Comparison of ENCODE assay signal across 1 cellular context in genomic region chr1:19312782-19313635, GRCh38.
TF ChIP-seq lines count a peak whose summit lies in the region.

No MANE protein-coding gene starts in this region.

TF ChIP-seq in HepG2, 621 proteins besides CTCF, POLR2A, EP300 and RAD21 (continued from another document):
- TF ChIP-seq PRDM10 (CRISPR knock-in tag; IDR thresholded peaks at IDR 0.05; ENCODE audit: low read depth) (no peak), MYC (CRISPR knock-in tag; IDR thresholded peaks at IDR 0.05; ENCODE audit: borderline replicate concordance) (no peak), NONO (IDR thresholded peaks at IDR 0.05) (no peak), NONO (CRISPR knock-in tag; conservative IDR thresholded peaks at IDR 0.05) (no peak), SOX13 (IDR thresholded peaks at IDR 0.05) (no peak), SOX13 (CRISPR knock-in tag; conservative IDR thresholded peaks at IDR 0.05 in 1 of 2, IDR thresholded peaks at IDR 0.05 in 1 of 2) (no peak), NCOA1 (CRISPR knock-in tag; IDR thresholded peaks at IDR 0.05) (no peak), ZKSCAN1 (IDR thresholded peaks at IDR 0.05; ENCODE audit: low read length) (no peak), GRHL1 (CRISPR knock-in tag; conservative IDR thresholded peaks at IDR 0.05) (no peak), DRAP1 (CRISPR knock-in tag; IDR thresholded peaks at IDR 0.05) (no peak), NRL (CRISPR knock-in tag; IDR thresholded peaks at IDR 0.05; ENCODE audit: borderline replicate concordance) (0 out of 2 replicates have a peak, but pooled peaks have one; percentile 42), ARID3A (IDR thresholded peaks at IDR 0.05; ENCODE audit: low read depth, low read length) (no peak), XRCC5 (optimal IDR thresholded peaks at IDR 0.05; ENCODE audit: low read length) (no peak), FOXA1 (IDR thresholded peaks at IDR 0.05) (no peak), FOXA1 (CRISPR knock-in tag; IDR thresholded peaks at IDR 0.05) (no peak), ZNF143 (CRISPR knock-in tag; IDR thresholded peaks at IDR 0.05) (0 out of 2 replicates have a peak, but pooled peaks have one; percentile 3), RXRA (CRISPR knock-in tag; IDR thresholded peaks at IDR 0.05) (no peak; the same call in 1 of the 2 replicates), ZNF572 (CRISPR knock-in tag; IDR thresholded peaks at IDR 0.05) (no peak), GABPB1 (CRISPR knock-in tag; IDR thresholded peaks at IDR 0.05) (no peak)
- TF ChIP-seq, protein P1, sequence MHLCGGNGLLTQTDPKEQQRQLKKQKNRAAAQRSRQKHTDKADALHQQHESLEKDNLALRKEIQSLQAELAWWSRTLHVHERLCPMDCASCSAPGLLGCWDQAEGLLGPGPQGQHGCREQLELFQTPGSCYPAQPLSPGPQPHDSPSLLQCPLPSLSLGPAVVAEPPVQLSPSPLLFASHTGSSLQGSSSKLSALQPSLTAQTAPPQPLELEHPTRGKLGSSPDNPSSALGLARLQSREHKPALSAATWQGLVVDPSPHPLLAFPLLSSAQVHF (CRISPR knock-in tag; IDR thresholded peaks at IDR 0.05): no peak
- TF ChIP-seq, protein P2, sequence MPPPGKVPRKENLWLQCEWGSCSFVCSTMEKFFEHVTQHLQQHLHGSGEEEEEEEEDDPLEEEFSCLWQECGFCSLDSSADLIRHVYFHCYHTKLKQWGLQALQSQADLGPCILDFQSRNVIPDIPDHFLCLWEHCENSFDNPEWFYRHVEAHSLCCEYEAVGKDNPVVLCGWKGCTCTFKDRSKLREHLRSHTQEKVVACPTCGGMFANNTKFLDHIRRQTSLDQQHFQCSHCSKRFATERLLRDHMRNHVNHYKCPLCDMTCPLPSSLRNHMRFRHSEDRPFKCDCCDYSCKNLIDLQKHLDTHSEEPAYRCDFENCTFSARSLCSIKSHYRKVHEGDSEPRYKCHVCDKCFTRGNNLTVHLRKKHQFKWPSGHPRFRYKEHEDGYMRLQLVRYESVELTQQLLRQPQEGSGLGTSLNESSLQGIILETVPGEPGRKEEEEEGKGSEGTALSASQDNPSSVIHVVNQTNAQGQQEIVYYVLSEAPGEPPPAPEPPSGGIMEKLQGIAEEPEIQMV (CRISPR knock-in tag; IDR thresholded peaks at IDR 0.05; ENCODE audit: low read depth): no peak
- TF ChIP-seq, protein P3, sequence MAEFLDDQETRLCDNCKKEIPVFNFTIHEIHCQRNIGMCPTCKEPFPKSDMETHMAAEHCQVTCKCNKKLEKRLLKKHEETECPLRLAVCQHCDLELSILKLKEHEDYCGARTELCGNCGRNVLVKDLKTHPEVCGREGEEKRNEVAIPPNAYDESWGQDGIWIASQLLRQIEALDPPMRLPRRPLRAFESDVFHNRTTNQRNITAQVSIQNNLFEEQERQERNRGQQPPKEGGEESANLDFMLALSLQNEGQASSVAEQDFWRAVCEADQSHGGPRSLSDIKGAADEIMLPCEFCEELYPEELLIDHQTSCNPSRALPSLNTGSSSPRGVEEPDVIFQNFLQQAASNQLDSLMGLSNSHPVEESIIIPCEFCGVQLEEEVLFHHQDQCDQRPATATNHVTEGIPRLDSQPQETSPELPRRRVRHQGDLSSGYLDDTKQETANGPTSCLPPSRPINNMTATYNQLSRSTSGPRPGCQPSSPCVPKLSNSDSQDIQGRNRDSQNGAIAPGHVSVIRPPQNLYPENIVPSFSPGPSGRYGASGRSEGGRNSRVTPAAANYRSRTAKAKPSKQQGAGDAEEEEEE (CRISPR knock-in tag; IDR thresholded peaks at IDR 0.05; ENCODE audit: borderline replicate concordance): no peak
- TF ChIP-seq, protein P4, sequence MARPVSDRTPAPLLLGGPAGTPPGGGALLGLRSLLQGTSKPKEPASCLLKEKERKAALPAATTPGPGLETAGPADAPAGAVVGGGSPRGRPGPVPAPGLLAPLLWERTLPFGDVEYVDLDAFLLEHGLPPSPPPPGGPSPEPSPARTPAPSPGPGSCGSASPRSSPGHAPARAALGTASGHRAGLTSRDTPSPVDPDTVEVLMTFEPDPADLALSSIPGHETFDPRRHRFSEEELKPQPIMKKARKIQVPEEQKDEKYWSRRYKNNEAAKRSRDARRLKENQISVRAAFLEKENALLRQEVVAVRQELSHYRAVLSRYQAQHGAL (CRISPR knock-in tag; IDR thresholded peaks at IDR 0.05; ENCODE audit: not compliant biosample characterization): no peak
